23 cellular contexts compared by ENCODE assay signal in genomic region chr1:226958300-226958699, GRCh38.
"Had no signal": no experiment of that assay in that cellular context is flagged by ENCODE, and none has a peak within 500 bp of the region (broad histone marks: within the 10 kb centered on the region; RNA-seq: fewer than 3 reads in every experiment).

No MANE protein-coding gene starts in this region.

- H3K4me3 ChIP-seq: esophagus squamous epithelium, left lung, skin epidermis, suprapubic skin, transverse colon, uterus had no signal

- ATAC-seq: activated CD8-positive, alpha-beta T cell treated with anti-CD3 and anti-CD28 coated beads, Interleukin-2, amount 10 ng/mL, durations not matched to agents 7 days and 5 days; left lung; naive thymus-derived CD4-positive, alpha-beta T cell; SK-N-SH treated with all-trans-retinoic acid at 6 μM for 48 hours had no signal

- H3K9me3 ChIP-seq: esophagus squamous epithelium, left lung, suprapubic skin, transverse colon, uterus had no signal

- H3K4me3 Mint-ChIP-seq: activated B cell treated with CpG ODN at 0.5 μM for 24 hours; activated CD4-positive, alpha-beta T cell treated with anti-CD3 and anti-CD28 coated beads, Interleukin-2, amount 10 ng/mL, durations not matched to agents 24 days and 14 days; activated CD8-positive, alpha-beta T cell treated with anti-CD3 and anti-CD28 coated beads, Interleukin-2, amount 10 ng/mL, durations not matched to agents 7 days and 5 days; activated T-cell treated with anti-CD3 and anti-CD28 coated beads, Interleukin-2, amount 50 U/mL, for 24 hours; dendritic cell treated with granulocyte-macrophage colony-stimulating factor and Interleukin-4, amounts not matched to agents 40 ng/mL and 50 ng/mL, for 4 days; memory B cell; stimulated activated naive CD8-positive, alpha-beta T cell treated with anti-CD3 and anti-CD28 coated beads, Interleukin-15, Interleukin-2, amounts not matched to agents 100 ng/mL and 50 ng/mL, for 24 hours had no signal

- H3K27ac Mint-ChIP-seq: activated B cell treated with CpG ODN at 0.5 μM for 24 hours; activated CD4-positive, alpha-beta T cell treated with anti-CD3 and anti-CD28 coated beads, Interleukin-2, amount 10 ng/mL, durations not matched to agents 24 days and 14 days; activated CD8-positive, alpha-beta T cell treated with anti-CD3 and anti-CD28 coated beads, Interleukin-2, amount 10 ng/mL, durations not matched to agents 7 days and 5 days; activated T-cell treated with anti-CD3 and anti-CD28 coated beads, Interleukin-2, amount 50 U/mL, for 24 hours; dendritic cell treated with granulocyte-macrophage colony-stimulating factor and Interleukin-4, amounts not matched to agents 40 ng/mL and 50 ng/mL, for 4 days; stimulated activated naive CD8-positive, alpha-beta T cell treated with anti-CD3 and anti-CD28 coated beads, Interleukin-15, Interleukin-2, amounts not matched to agents 100 ng/mL and 50 ng/mL, for 24 hours had no signal

- H3K4me1 ChIP-seq: suprapubic skin, transverse colon, uterus had no signal

- H3K9me3 Mint-ChIP-seq: activated B cell treated with CpG ODN at 0.5 μM for 24 hours; activated T-cell treated with anti-CD3 and anti-CD28 coated beads, Interleukin-2, amount 50 U/mL, for 24 hours; stimulated activated naive CD8-positive, alpha-beta T cell treated with anti-CD3 and anti-CD28 coated beads, Interleukin-15, Interleukin-2, amounts not matched to agents 100 ng/mL and 50 ng/mL, for 24 hours had no signal

- H3K27me3 ChIP-seq: esophagus squamous epithelium, left lung, suprapubic skin, transverse colon, uterus had no signal

- H3K27ac ChIP-seq: esophagus squamous epithelium, left lung, skin epidermis, suprapubic skin, transverse colon, uterus had no signal

- H3K27me3 Mint-ChIP-seq: activated B cell treated with CpG ODN at 0.5 μM for 24 hours; activated CD4-positive, alpha-beta T cell treated with anti-CD3 and anti-CD28 coated beads, Interleukin-2, amount 10 ng/mL, durations not matched to agents 24 days and 14 days; activated T-cell treated with anti-CD3 and anti-CD28 coated beads, Interleukin-2, amount 50 U/mL, for 24 hours; dendritic cell treated with granulocyte-macrophage colony-stimulating factor and Interleukin-4, amounts not matched to agents 40 ng/mL and 50 ng/mL, for 4 days; memory B cell; naive thymus-derived CD4-positive, alpha-beta T cell; stimulated activated naive CD8-positive, alpha-beta T cell treated with anti-CD3 and anti-CD28 coated beads, Interleukin-15, Interleukin-2, amounts not matched to agents 100 ng/mL and 50 ng/mL, for 24 hours had no signal

- H3K36me3 ChIP-seq: transverse colon, uterus had no signal

- DNase-seq: activated B cell treated with CpG ODN at 0.5 μM for 24 hours; activated CD4-positive, alpha-beta T cell treated with anti-CD3 and anti-CD28 coated beads, Interleukin-2, amount 10 ng/mL, durations not matched to agents 24 days and 14 days; activated CD8-positive, alpha-beta T cell treated with anti-CD3 and anti-CD28 coated beads, Interleukin-2, amount 10 ng/mL, durations not matched to agents 7 days and 5 days; activated naive CD4-positive, alpha-beta T cell treated with anti-CD3 and anti-CD28 coated beads, Interleukin-2, amount 50 U/mL, for 16 hours; activated T-cell treated with anti-CD3 and anti-CD28 coated beads, Interleukin-2, amount 50 U/mL, for 24 hours; aorta; effector memory CD4-positive, alpha-beta T cell; esophagus squamous epithelium; hippocampal formation; left lung; naive thymus-derived CD4-positive, alpha-beta T cell; posterior cingulate gyrus; retina; T-helper 1 cell; T-helper 9 cell; transverse colon; uterus had no signal
